8 cellular contexts compared by ENCODE assay signal in genomic region chr9:75891277-75892167, GRCh38. TPM values are rescaled to one million over a fixed set of nuclear protein-coding genes. Genes with fewer than 3 reads are reported as not detected.
DNase-seq lines count a peak whose midpoint lies in the region; ATAC-seq and TF ChIP-seq lines count a peak whose summit lies in the region.

No MANE protein-coding gene starts in this region.

- H3K9me3 ChIP-seq in ES-I3 (ENCODE audit: control insufficient read depth, insufficient read depth, low read length) (no peaks in the 10 kb centered on the region), adrenal gland (replicated peaks in 1 of 3) (no peaks in the 10 kb centered on the region)

- no peaks in the 10 kb centered on the region for H3K27me3 ChIP-seq in adrenal gland

- no peak for TF ChIP-seq POLR2A in adrenal gland (IDR thresholded peaks at IDR 0.05)

- H3K4me1 ChIP-seq in ES-I3 (ENCODE audit: insufficient read depth, low read length) (peaks cover 34% of the 10 kb centered on the region), adrenal gland (replicated peaks in 1 of 2) (peaks cover 10 to 27% of the 10 kb centered on the region in 2 donors)

- DNase-seq in NCI-H345 treated with DMSO at 0.1 percent for 48 hours (lab: John Stamatoyannopoulos, UW; ENCODE audit: unreplicated experiment), result peak; percentile 4
- DNase-seq in adrenal gland, result peak in 6 of 7 donors; percentile 25 to 48 (median 41)
- DNase-seq in hepatic stellate cell (ENCODE audit: low spot score), result peak; percentile 7
- DNase-seq in putamen (ENCODE audit: low spot score), result peak; percentile 18
- DNase-seq in NOMO-1 treated with DMSO at 0.1 percent for 48 hours (lab: John Stamatoyannopoulos, UW; ENCODE audit: unreplicated experiment), result no peak
- DNase-seq in GF-D8 (lab: John Stamatoyannopoulos, UW), result no peak

- H3K4me3 ChIP-seq in adrenal gland, result peak overlapping the region; percentile 12 to 81 (median 54)

- H3K36me3 ChIP-seq in ES-I3 (ENCODE audit: insufficient read depth, low read length), result no peaks in the 10 kb centered on the region
- no peaks in the 10 kb centered on the region for H3K36me3 ChIP-seq in adrenal gland (replicated peaks in 1 of 2)

- WGBS in adrenal gland, 4 donors, result 0 to 1% (median 0%) methylated on average over 44 to 56 of the region's 56 CpGs

- intact Hi-C loops in adrenal gland (cut with DNase I), result loop anchor here in 1 of 2 donors (10.0 kb wide), 1 partner anchor 93 kb away; no protein-coding TSS in a partner anchor

- peak overlapping the region; percentile 83 for H3K9ac ChIP-seq in ES-I3 (ENCODE audit: low read depth, low read length)

- peak overlapping the region in 3 of 5 donors; percentile 77 to 92 (median 91) for H3K27ac ChIP-seq in adrenal gland

- no peak for TF ChIP-seq CTCF in adrenal gland (IDR thresholded peaks at IDR 0.05)

- ATAC-seq in GM21526 (IDR thresholded peaks at IDR 0.05; ENCODE audit: low FRiP score, unreplicated experiment), result no peak

RNA-seq across cellular contexts. Expression of gene PCSK5, which starts 1.0 kb away (rescaled TPM):
- total RNA-seq in adrenal gland, result 10 to 100 TPM in 4 of 8 donors, 1 to 10 TPM in 4; 4.8 to 31.8 (median 9.7) TPM
- 1 to 10 TPM; 2.2 to 4.3 (median 3.6) TPM for polyA plus RNA-seq in adrenal gland

Comparison
In these comparisons a context has a peak if more than half of its experiments do, and no peak if none do; other contexts are left out.
1. DNase-seq: peak in NCI-H345 treated with DMSO at 0.1 percent for 48 hours (single experiment), adrenal gland (6 of 7), hepatic stellate cell (single experiment) and putamen (single experiment); none in NOMO-1 treated with DMSO at 0.1 percent for 48 hours (single experiment) and GF-D8 (single experiment).